13 cellular contexts compared by ENCODE assay signal in genomic region chr19:33377586-33378475, GRCh38. TPM values are rescaled to one million over a fixed set of nuclear protein-coding genes. Genes with fewer than 3 reads are reported as not detected.
DNase-seq lines count a peak whose midpoint lies in the region; ATAC-seq and TF ChIP-seq lines count a peak whose summit lies in the region.
"Had no signal": no experiment of that assay in that cellular context is flagged by ENCODE, and none has a peak within 500 bp of the region (broad histone marks: within the 10 kb centered on the region; RNA-seq: fewer than 3 reads in every experiment).

No MANE protein-coding gene starts in this region.

- DNase-seq in DND-41 (no peak), RWPE2 (ENCODE audit: low spot score) (no peak), fibroblast of villous mesenchyme (ENCODE audit: low read depth) (peak; percentile 10), gastrocnemius medialis (no peak), GM20000 (ENCODE audit: low spot score) (no peak), HPDE6-E6E7 (ENCODE audit: extremely low spot score) (no peak), medulla oblongata (ENCODE audit: extremely low spot score) (no peak)
- DNase-seq: activated CD8-positive, alpha-beta T cell treated with anti-CD3 and anti-CD28 coated beads for 36 hours; CD4-positive, alpha-beta memory T cell; left ventricle myocardium superior; T-helper 2 cell had no signal

- peak overlapping the region; percentile 46; the same call in 1 of the 2 replicates for H3K4me2 ChIP-seq in DND-41 (ENCODE audit: insufficient read depth, low read length)

- H3K4me3 ChIP-seq in DND-41 (ENCODE audit: low read depth in 1 of 2, low read length in 2 of 2) (no peak overlapping the region), RWPE2 (ENCODE audit: severe bottlenecking) (no peak overlapping the region), fibroblast of villous mesenchyme (ENCODE audit: low read depth, low read length) (no peak overlapping the region), gastrocnemius medialis (no peak overlapping the region)
- H3K4me3 ChIP-seq: coronary artery had no signal

- H3K9ac ChIP-seq in DND-41 (ENCODE audit: low read depth, low read length), result no peak overlapping the region

- H3K9me3 ChIP-seq in DND-41 (ENCODE audit: insufficient read depth, low read length, severe bottlenecking) (no peaks in the 10 kb centered on the region), RWPE2 (ENCODE audit: severe bottlenecking) (no peaks in the 10 kb centered on the region), gastrocnemius medialis (no peaks in the 10 kb centered on the region)

- H3K4me1 ChIP-seq in DND-41 (ENCODE audit: insufficient read depth, low read length) (peaks cover 38% of the 10 kb centered on the region), RWPE2 (ENCODE audit: insufficient read depth, poor library complexity, severe bottlenecking) (peaks cover 27% of the 10 kb centered on the region), gastrocnemius medialis (peaks cover 40 to 45% of the 10 kb centered on the region in 2 donors)

- ATAC-seq in DND-41 (ENCODE audit: insufficient read depth, low read depth) (no peak), RWPE2 (ENCODE audit: low read depth) (no peak), gastrocnemius medialis (no peak), HG02798 (IDR thresholded peaks at IDR 0.05; ENCODE audit: poor library complexity, unreplicated experiment) (no peak)
- ATAC-seq: activated CD8-positive, alpha-beta T cell treated with anti-CD3 and anti-CD28 coated beads for 36 hours; left ventricle myocardium superior had no signal

- in situ Hi-C loops in gastrocnemius medialis (cut with MboI; ENCODE audit: low sequenced_read_pairs in 4 of 4), result no loop called here

- peaks cover 93% of the 10 kb centered on the region for H3K79me2 ChIP-seq in DND-41 (ENCODE audit: insufficient read depth, low read length)

- TF ChIP-seq POLR2A in gastrocnemius medialis (IDR thresholded peaks at IDR 0.05), result no peak

- no peaks in the 10 kb centered on the region for H3K27me3 ChIP-seq in DND-41 (ENCODE audit: insufficient read depth, low read length, poor library complexity)
- no peaks in the 10 kb centered on the region for H3K27me3 ChIP-seq in RWPE2 (ENCODE audit: insufficient read depth, poor library complexity, severe bottlenecking)
- H3K27me3 ChIP-seq in gastrocnemius medialis, result no peaks in the 10 kb centered on the region

- H3K27ac ChIP-seq in DND-41 (ENCODE audit: low read length) (no peak overlapping the region), RWPE2 (ENCODE audit: poor library complexity, severe bottlenecking) (peak overlapping the region; percentile 83), gastrocnemius medialis (peak overlapping the region; percentile 38 to 99 (median 94))

- intact Hi-C loops in gastrocnemius medialis (cut with DNase I; ENCODE audit: low total_unique reads), result loop anchor here (10.0 kb wide), 1 partner anchor 793 kb away; the partner anchor contains the start of gene PDCD5

- H3K36me3 ChIP-seq in DND-41 (ENCODE audit: insufficient read depth, low read length), result peaks cover 46% of the 10 kb centered on the region
- peaks cover 66% of the 10 kb centered on the region for H3K36me3 ChIP-seq in RWPE2 (ENCODE audit: low read depth)
- H3K36me3 ChIP-seq in gastrocnemius medialis, result peaks cover 0 to 9% of the 10 kb centered on the region in 2 donors

- TF ChIP-seq CTCF in DND-41 (IDR thresholded peaks at IDR 0.05; ENCODE audit: borderline replicate concordance, extremely low read depth, low read length, poor library complexity, severe bottlenecking), result no peak
- no peak for TF ChIP-seq CTCF in RWPE2 (IDR thresholded peaks at IDR 0.05; ENCODE audit: poor library complexity, severe bottlenecking)
- TF ChIP-seq CTCF in fibroblast of villous mesenchyme (IDR thresholded peaks at IDR 0.05; ENCODE audit: insufficient read depth, low read depth, low read length), result no peak
- TF ChIP-seq CTCF in gastrocnemius medialis (IDR thresholded peaks at IDR 0.05 in 4 of 5, conservative IDR thresholded peaks at IDR 0.05 in 1 of 5), result no peak
- no peak for TF ChIP-seq CTCF in GM20000 (IDR thresholded peaks at IDR 0.05; ENCODE audit: extremely low read depth, missing control alignments)

- peaks cover 80% of the 10 kb centered on the region for H4K20me1 ChIP-seq in DND-41 (ENCODE audit: insufficient read depth, low read length)

- H2AFZ ChIP-seq in DND-41 (ENCODE audit: low read depth, low read length), result no peak overlapping the region

RNA-seq across cellular contexts. Expression of gene CEBPG, which starts 4.3 kb away (rescaled TPM):
- total RNA-seq in fibroblast of villous mesenchyme (22.0 and 23.2 TPM in 2 replicates), gastrocnemius medialis (10 to 100 TPM; 44.2 to 50.1 (median 46.1) TPM)
